In genomic region chr11:33039274-33040126, GRCh38 we compare ENCODE assay signal across 1 cellular context.
A peak's percentile ranks its signal among the peaks of the same experiment; 100 is the strongest.
TF ChIP-seq lines count a peak whose summit lies in the region.

Gene TCP11L1 (plus strand): TSS chr11:33039572. CDS start chr11:33043774, 4,202 bp downstream.

TF ChIP-seq in H1, 55 proteins besides CTCF, POLR2A, EP300 and RAD21 (continued from another document):
- TF ChIP-seq E2F6 (IDR thresholded peaks at IDR 0.05) (0 out of 2 replicates have a peak, but pooled peaks have one; percentile 15), BCL11A (IDR thresholded peaks at IDR 0.05; ENCODE audit: low read depth in 2 of 2, low read length in 2 of 2) (no peak)
